Comparison of ENCODE assay signal across 39 cellular contexts in genomic region chr10:7715515-7715914, GRCh38. TPM values are rescaled to one million over a fixed set of nuclear protein-coding genes. Genes with fewer than 3 reads are reported as not detected.
"Had no signal": no experiment of that assay in that cellular context is flagged by ENCODE, and none has a peak within 500 bp of the region (broad histone marks: within the 10 kb centered on the region; RNA-seq: fewer than 3 reads in every experiment).

No MANE protein-coding gene starts in this region.

- H3K9me3 ChIP-seq: MG63 had no signal

- H3K36me3 ChIP-seq: MG63 had no signal

- H3K27me3 ChIP-seq: MG63 had no signal

- H3K4me3 ChIP-seq: MG63 had no signal

- DNase-seq: Karpas-422, Kasumi-1, MG63, MM.1S, MV-4-11, NCI-H1048, NCI-H1092, NCI-H1092 treated with DMSO at 0.1 percent for 48 hours, NCI-H1105, NCI-H1105 treated with DMSO at 0.1 percent for 48 hours, NCI-H1417, NCI-H1417 treated with DMSO at 0.1 percent for 48 hours, NCI-H1436, NCI-H1436 treated with DMSO at 0.1 percent for 48 hours, NCI-H146, NCI-H1694, NCI-H1694 treated with DMSO at 0.1 percent for 48 hours, NCI-H187, NCI-H187 treated with DMSO at 0.1 percent for 48 hours, NCI-H1930, NCI-H2029, NCI-H2029 treated with DMSO at 0.1 percent for 48 hours, NCI-H2081, NCI-H2081 treated with DMSO at 0.1 percent for 48 hours, NCI-H2107, NCI-H2171, NCI-H2171 treated with DMSO at 0.1 percent for 48 hours, NCI-H2227 treated with DMSO at 0.1 percent for 48 hours, NCI-H226, NCI-H345, NCI-H446, NCI-H446 treated with DMSO at 0.1 percent for 48 hours, NCI-H510A, NCI-H510A treated with DMSO at 0.1 percent for 48 hours, NCI-H524 had no signal

RNA-seq across cellular contexts. Expression of gene ITIH2, which starts 12.4 kb away (rescaled TPM):
- total RNA-seq: LHCN-M2, M059J, MCF 10A, NCI-H460 had no signal

RNA-seq across cellular contexts. Expression of gene ITIH5, which starts 48.7 kb away (rescaled TPM):
- total RNA-seq: LHCN-M2, MCF 10A, NCI-H460 had no signal
